Comparison of ENCODE assay signal across 15 cellular contexts in genomic region chr7:29957521-29957920, GRCh38. TPM values are rescaled to one million over a fixed set of nuclear protein-coding genes. Genes with fewer than 3 reads are reported as not detected.
DNase-seq lines count a peak whose midpoint lies in the region; ATAC-seq, FAIRE-seq and TF ChIP-seq lines count a peak whose summit lies in the region.
"Had no signal": no experiment of that assay in that cellular context is flagged by ENCODE, and none has a peak within 500 bp of the region (broad histone marks: within the 10 kb centered on the region; RNA-seq: fewer than 3 reads in every experiment).

No MANE protein-coding gene starts in this region.

- peaks cover 10% of the 10 kb centered on the region for H3K36me3 Mint-ChIP-seq in IgD-negative memory B cell
- peaks cover 36% of the 10 kb centered on the region for H3K36me3 Mint-ChIP-seq in osteocyte (ENCODE audit: unreplicated experiment)

- H2BK120ac ChIP-seq in neuronal stem cell (ENCODE audit: low read depth, low read length) = no peak overlapping the region

- no peaks in the 10 kb centered on the region for H3K79me2 ChIP-seq in K562 (ENCODE audit: control insufficient read depth, insufficient read depth, low read length)

- H3K4me1 ChIP-seq in K562 (replicated peaks in 1 of 2; ENCODE audit: control insufficient read depth in 2 of 2, insufficient read depth in 2 of 2, low read length in 2 of 2) (no peaks in the 10 kb centered on the region), A673 (ENCODE audit: insufficient read depth, low read length, poor library complexity, severe bottlenecking) (no peaks in the 10 kb centered on the region), neuronal stem cell (ENCODE audit: control insufficient read depth in 2 of 2, insufficient read depth in 1 of 2, low read depth in 1 of 2, low read length in 2 of 2) (peaks cover 4% of the 10 kb centered on the region in 2 donors)
- H3K4me1 ChIP-seq: SJCRH30 had no signal

- no peak overlapping the region for H3K18ac ChIP-seq in neuronal stem cell (ENCODE audit: low read length)

- CTCF ChIA-PET in K562 (lab: Yijun Ruan, JAX; ENCODE audit: low intra/inter-chr PET ratio) (no interaction called here), A673 (lab: Charles Lee) (no interaction called here)

- H3K4ac ChIP-seq in neuronal stem cell (ENCODE audit: low read length) = no peak overlapping the region

- H3K9me1 ChIP-seq in K562 (ENCODE audit: control insufficient read depth, insufficient read depth, low read length) = no peaks in the 10 kb centered on the region

- H4K20me1 ChIP-seq in K562 (replicated peaks; ENCODE audit: control insufficient read depth, insufficient read depth, low read length) = no peaks in the 10 kb centered on the region

- H3K36me3 ChIP-seq in K562 (ENCODE audit: control insufficient read depth, insufficient read depth, low read length) (no peaks in the 10 kb centered on the region), A673 (ENCODE audit: insufficient read depth, low read length, poor library complexity, severe bottlenecking) (peaks cover 8% of the 10 kb centered on the region), neuronal stem cell (replicated peaks in 1 of 2; ENCODE audit: control insufficient read depth in 2 of 2, insufficient read depth in 2 of 2, low read length in 2 of 2) (peaks cover 7 to 61% of the 10 kb centered on the region in 2 donors)
- H3K36me3 ChIP-seq: MG63 had no signal

- H3K9me3 Mint-ChIP-seq in IgD-negative memory B cell (no peaks in the 10 kb centered on the region), osteocyte (ENCODE audit: unreplicated experiment) (peaks cover 3% of the 10 kb centered on the region)

- TF ChIP-seq EP300 in K562 (IDR thresholded peaks at IDR 0.05; ENCODE audit: low read length) = no peak

- no peak overlapping the region for H4K91ac ChIP-seq in neuronal stem cell (ENCODE audit: low read depth, low read length, poor library complexity)

- in situ Hi-C loops in K562 (cut with MboI) = no loop called here

- peaks cover 26 to 35% (median 29%) of the 10 kb centered on the region in 3 donors for H3K4me1 Mint-ChIP-seq in IgD-negative memory B cell
- peaks cover 1% of the 10 kb centered on the region for H3K4me1 Mint-ChIP-seq in osteocyte (ENCODE audit: unreplicated experiment)

- no peak overlapping the region for H4K8ac ChIP-seq in neuronal stem cell (ENCODE audit: low read depth, low read length)

- FAIRE-seq in GM12891 (lab: Jason Lieb, UNC) = peak; percentile 20
- FAIRE-seq in K562 (lab: Jason Lieb, UNC) = no peak

- H2BK5ac ChIP-seq in neuronal stem cell (ENCODE audit: low read length) = no peak overlapping the region

- no peak overlapping the region for H2BK12ac ChIP-seq in neuronal stem cell (ENCODE audit: low read length)

- no peak overlapping the region for H2BK15ac ChIP-seq in neuronal stem cell (ENCODE audit: low read length)

- intact Hi-C loops in K562 (cut with micrococcal nuclease) (no loop called here), A673 (cut with micrococcal nuclease; ENCODE audit: unreplicated experiment) (no loop called here)

- DNase-seq in GM12891 (ENCODE audit: insufficient read length, low spot score) = no peak
- DNase-seq in K562 (ENCODE audit: extremely low read depth in 1 of 4, low spot score in 3 of 4) = no peak
- DNase-seq in osteocyte (ENCODE audit: extremely low spot score, unreplicated experiment) = no peak
- no peak for DNase-seq in activated T-cell treated with anti-CD3 and anti-CD28 coated beads, Interleukin-2, amount 50 U/mL, for 1 hour
- no peak for DNase-seq in A673 (ENCODE audit: low spot score)
- DNase-seq in neuronal stem cell (ENCODE audit: low spot score) = no peak
- DNase-seq: AML-193, DMS79, GOT3, MG63, NCI-H1048 had no signal

- no peaks in the 10 kb centered on the region for H3K9me3 ChIP-seq in K562 (replicated peaks; ENCODE audit: control insufficient read depth, insufficient read depth, low read depth, low read length)
- H3K9me3 ChIP-seq in A673 (ENCODE audit: low read depth, low read length, poor library complexity, severe bottlenecking) = no peaks in the 10 kb centered on the region
- peaks cover 2 to 10% of the 10 kb centered on the region in 2 donors for H3K9me3 ChIP-seq in neuronal stem cell (replicated peaks in 1 of 2; ENCODE audit: control insufficient read depth in 2 of 2, insufficient read depth in 1 of 2, low read depth in 1 of 2, low read length in 2 of 2)
- H3K9me3 ChIP-seq: MG63, SJCRH30 had no signal

- no peak overlapping the region for H3K23ac ChIP-seq in neuronal stem cell (ENCODE audit: low read depth, low read length, poor library complexity)

- POLR2A ChIA-PET in K562 (lab: Yijun Ruan, JAX) = interaction anchor here (0.6 kb wide), 1 partner anchor 14 kb away, joined by 4 read pairs; no protein-coding TSS in a partner anchor
- POLR2A ChIA-PET in A673 (lab: Charles Lee; ENCODE audit: low non-redundant PET) = no interaction called here

- no peak overlapping the region for H3K14ac ChIP-seq in neuronal stem cell (ENCODE audit: low read length)

- H3K4me3 Mint-ChIP-seq in IgD-negative memory B cell (no peak overlapping the region), osteocyte (ENCODE audit: unreplicated experiment) (no peak overlapping the region)
- H3K4me3 Mint-ChIP-seq: CD14-positive monocyte had no signal

- WGBS in K562 (ENCODE audit: insufficient coverage, low coverage, missing lambda C conversion rate) = 26% methylated on average over 4 of the region's 4 CpGs
- no CpG with 5 or more reads among the region's 4 CpGs for WGBS in neuronal stem cell (ENCODE audit: extremely low coverage in 2 of 2, insufficient read length in 2 of 2, insufficient replicate concordance in 1 of 2), 2 donors

- H3K4me2 ChIP-seq in K562 (ENCODE audit: insufficient read depth, low read length) = no peak overlapping the region
- no peak overlapping the region for H3K4me2 ChIP-seq in neuronal stem cell (ENCODE audit: insufficient read depth, low read length, poor library complexity, severe bottlenecking)

- H2AFZ ChIP-seq in K562 (ENCODE audit: low read depth, low read length) (no peak overlapping the region), neuronal stem cell (ENCODE audit: low read length) (no peak overlapping the region)

- no peak for TF ChIP-seq POLR2A in GM12891 (IDR thresholded peaks at IDR 0.05; ENCODE audit: low read depth, low read length)
- no peak for TF ChIP-seq POLR2A in K562 (conservative IDR thresholded peaks at IDR 0.05)

- no peak overlapping the region for H3K4me3 ChIP-seq in K562
- H3K4me3 ChIP-seq in A673 (ENCODE audit: low read depth, low read length, poor library complexity, severe bottlenecking) = no peak overlapping the region
- H3K4me3 ChIP-seq in neuronal stem cell (ENCODE audit: low read length in 2 of 2) = no peak overlapping the region
- H3K4me3 ChIP-seq: MG63, SJCRH30 had no signal

- TF ChIP-seq CTCF in K562 (IDR thresholded peaks at IDR 0.05 in 2 of 3, conservative IDR thresholded peaks at IDR 0.05 in 1 of 3; ENCODE audit: insufficient read depth in 2 of 3, low read depth in 1 of 3, low read length in 3 of 3) = no peak
- no peak for TF ChIP-seq CTCF in osteocyte (IDR thresholded peaks at IDR 0.05)
- no peak for TF ChIP-seq CTCF in A673 (conservative IDR thresholded peaks at IDR 0.05; ENCODE audit: low read depth, low read length)

- ATAC-seq in K562 = no peak
- ATAC-seq: Panc1 had no signal

- H3K27me3 Mint-ChIP-seq in IgD-negative memory B cell (no peaks in the 10 kb centered on the region), osteocyte (ENCODE audit: unreplicated experiment) (no peaks in the 10 kb centered on the region)

- no peak for TF ChIP-seq RAD21 in K562 (CRISPR knock-in tag; conservative IDR thresholded peaks at IDR 0.05 in 1 of 2, IDR thresholded peaks at IDR 0.05 in 1 of 2)

- H3K79me1 ChIP-seq in neuronal stem cell (ENCODE audit: low read depth, low read length) = peaks cover 6% of the 10 kb centered on the region

- H3K9ac ChIP-seq in K562 (ENCODE audit: insufficient read depth in 1 of 2, low read depth in 2 of 2, low read length in 2 of 2) (no peak overlapping the region), neuronal stem cell (ENCODE audit: low read depth, low read length, poor library complexity) (no peak overlapping the region)

- BruUV-seq in K562 (replicated peaks; lab: Mats Ljungman, UMichigan) (no TSS peak), A673 (replicated peaks; lab: Mats Ljungman, UMichigan) (no TSS peak)

- H3K27ac Mint-ChIP-seq in IgD-negative memory B cell (peak overlapping the region in 2 of 3 donors; percentile 3 to 16), osteocyte (ENCODE audit: unreplicated experiment) (peak overlapping the region; percentile 58)

- H2AK5ac ChIP-seq in neuronal stem cell (ENCODE audit: low read depth, low read length) = no peak overlapping the region

- H3K27ac ChIP-seq in K562 (ENCODE audit: extremely low read depth, low read depth, low read length) (no peak overlapping the region), A673 (ENCODE audit: low read depth, low read length, poor library complexity, severe bottlenecking) (no peak overlapping the region), neuronal stem cell (replicated peaks; ENCODE audit: low read length) (no peak overlapping the region)
- H3K27ac ChIP-seq: SJCRH30 had no signal

- H3K27me3 ChIP-seq in K562 (ENCODE audit: control insufficient read depth in 2 of 2, insufficient read depth in 2 of 2, low read length in 2 of 2) = peaks cover 10 to 20% of the 10 kb centered on the region in 2 experiments; a peak in 4 of 5 replicates
- no peaks in the 10 kb centered on the region for H3K27me3 ChIP-seq in A673 (replicated peaks; ENCODE audit: insufficient read depth, low read depth, low read length, poor library complexity)
- H3K27me3 ChIP-seq in neuronal stem cell (ENCODE audit: control insufficient read depth in 3 of 3, insufficient read depth in 3 of 3, low read depth in 1 of 3, low read length in 3 of 3) = no peaks in the 10 kb centered on the region
- H3K27me3 ChIP-seq: MG63, SJCRH30 had no signal

RNA-seq across cellular contexts. Expression of gene SCRN1, which starts 32.1 kb away (rescaled TPM):
- polyA plus RNA-seq in GM12891 (2012; ENCODE audit: low read depth, missing spikeins) = 38.2 TPM
- 55.5 TPM for polyA plus RNA-seq in IgD-negative memory B cell
- 0.07 and 0.35 TPM in 2 replicates for total RNA-seq in K562 (2011; cell fraction: chromatin; rRNA removed; ENCODE audit: low replicate concordance)
- under 0.01 and 0.13 TPM in 2 replicates for total RNA-seq in K562 (2011; cell fraction: nucleolus; rRNA removed)
- total RNA-seq in K562 (2011; cell fraction: nucleoplasm; rRNA removed) = 0.23 and 0.37 TPM in 2 replicates
- total RNA-seq in K562 (2014; rRNA removed) = 0.16 and 1.4 TPM in 2 replicates
- 0.15 and 0.19 TPM in 2 replicates for total RNA-seq in K562 (2014; rRNA removed; fragmentation: Illumina TruSeq; extraction: Trizol)
- total RNA-seq in K562 (2015; rRNA removed; fragmentation: Illumina TruSeq; extraction: Trizol) = 0.18 and 0.34 TPM in 2 replicates
- 0.33 and 0.49 TPM in 2 replicates for total RNA-seq in K562 (2021)
- 0.15 and 0.60 TPM in 2 replicates for polyA plus RNA-seq in K562 (2011; rRNA removed)
- 0.10 and 0.24 TPM in 2 replicates for polyA plus RNA-seq in K562 (2011; cell fraction: cytosol; rRNA removed)
- polyA plus RNA-seq in K562 (2011; cell fraction: nucleus; rRNA removed) = 0.06 and 0.28 TPM in 2 replicates
- 0.14 and 0.19 TPM in 2 replicates for polyA plus RNA-seq in K562 (2012)
- 0.13 and 0.24 TPM in 2 replicates for polyA plus RNA-seq in K562 (2014; fragmentation: Illumina TruSeq; extraction: Trizol)
- polyA plus RNA-seq in K562 (2014; fragmentation: Nextera tagmentation; extraction: Ambion mirVana) = under 1 TPM; 0.20 to 0.34 TPM
- 0.09 and 0.20 TPM in 2 replicates for polyA plus RNA-seq in K562 (2014; rRNA removed)
- polyA minus RNA-seq in K562 (2011; rRNA and poly(A)+ RNA removed) = 0.18 and 0.51 TPM in 2 replicates
- 0.57 and 1.2 TPM in 2 replicates for polyA minus RNA-seq in K562 (2011; cell fraction: cytosol; rRNA and poly(A)+ RNA removed)
- polyA minus RNA-seq in K562 (2011; cell fraction: nucleus; rRNA and poly(A)+ RNA removed) = 0.11 TPM in 1 of 2 replicates, not detected in the other
- total RNA-seq in osteocyte = 104 and 106 TPM in 2 replicates
- total RNA-seq in A673 (2021) = 83.9 and 84.3 TPM in 2 replicates
- polyA plus RNA-seq in neuronal stem cell (2013, experiment 1 of 2) = 55.6 TPM
- 56.6 TPM for polyA plus RNA-seq in neuronal stem cell (2013, experiment 2 of 2)

Comparison
In these comparisons a context has a peak if more than half of its experiments do, and no peak if none do; other contexts are left out.
1. RNA of gene SCRN1, which starts 32.1 kb away (total RNA-seq): 104 to 106 TPM in osteocyte and 83.9 to 84.3 TPM in A673; under 0.01 to 1.4 TPM in K562; every median in the first group is over 10 times any median in the second.